Comparison of ENCODE assay signal across 23 cellular contexts in genomic region chr7:100401811-100402210, GRCh38. TPM values are rescaled to one million over a fixed set of nuclear protein-coding genes. Genes with fewer than 3 reads are reported as not detected.
"Had no signal": no experiment of that assay in that cellular context is flagged by ENCODE, and none has a peak within 500 bp of the region (broad histone marks: within the 10 kb centered on the region; RNA-seq: fewer than 3 reads in every experiment).

No MANE protein-coding gene starts in this region.

- H3K27me3 Mint-ChIP-seq: stimulated activated naive B cell treated with anti-CD40 and anti-IgM and Interleukin-4, amounts not matched to agents 10 μg/mL and 1 μg/mL and 100 μg/mL, for 72 hours had no signal

- DNase-seq: cortex of kidney; effector memory CD4-positive, alpha-beta T cell; heart left ventricle; hippocampal formation; left colon; mesendoderm; naive thymus-derived CD4-positive, alpha-beta T cell; nephron progenitor cell; posterior cingulate gyrus; spleen; stimulated activated CD4-positive, alpha-beta T cell treated with anti-CD3 and anti-CD28 coated beads, Interleukin-15, amount 100 ng/mL, for 24 hours; stimulated activated CD4-positive, alpha-beta T cell treated with anti-CD3 and anti-CD28 coated beads, Interleukin-1b, Interleukin-23, amount 100 ng/mL, for 48 hours; stimulated activated CD4-positive, alpha-beta T cell treated with anti-CD3 and anti-CD28 coated beads, Interleukin-4, amount 100 ng/mL, for 24 hours; stimulated activated naive B cell treated with anti-CD40 and anti-IgM and Interleukin-4, amounts not matched to agents 10 μg/mL and 1 μg/mL and 100 μg/mL, for 72 hours; stimulated activated naive CD8-positive, alpha-beta T cell treated with anti-CD3 and anti-CD28 coated beads, Interleukin-15, amount 100 ng/mL, for 72 hours; testis; upper lobe of right lung had no signal

- H3K4me1 ChIP-seq: upper lobe of right lung, vagina had no signal

- H3K27me3 ChIP-seq: heart left ventricle, spleen, testis, tibial nerve, upper lobe of right lung, vagina had no signal

- ATAC-seq: heart left ventricle; left colon; naive thymus-derived CD4-positive, alpha-beta T cell; sciatic nerve; stimulated activated naive B cell treated with anti-CD40 and anti-IgM and Interleukin-4, amounts not matched to agents 10 μg/mL and 1 μg/mL and 100 μg/mL, for 72 hours; stimulated activated naive CD8-positive, alpha-beta T cell treated with anti-CD3 and anti-CD28 coated beads, Interleukin-15, amount 100 ng/mL, for 72 hours; upper lobe of right lung had no signal

- H3K4me3 ChIP-seq: esophagus muscularis mucosa, heart left ventricle, spleen, testis, tibial nerve, upper lobe of right lung, vagina had no signal

- H3K4me3 Mint-ChIP-seq: naive thymus-derived CD4-positive, alpha-beta T cell; nephron progenitor cell; stimulated activated naive B cell treated with anti-CD40 and anti-IgM and Interleukin-4, amounts not matched to agents 10 μg/mL and 1 μg/mL and 100 μg/mL, for 72 hours; stimulated activated naive CD8-positive, alpha-beta T cell treated with anti-CD3 and anti-CD28 coated beads, Interleukin-15, amount 100 ng/mL, for 72 hours had no signal

- H3K27ac Mint-ChIP-seq: naive thymus-derived CD4-positive, alpha-beta T cell; nephron progenitor cell; stimulated activated naive CD8-positive, alpha-beta T cell treated with anti-CD3 and anti-CD28 coated beads, Interleukin-15, amount 100 ng/mL, for 72 hours had no signal

- H3K27ac ChIP-seq: epithelial cell of prostate, esophagus muscularis mucosa, heart left ventricle, spleen, testis, tibial nerve, upper lobe of right lung, vagina had no signal

- H3K9me3 Mint-ChIP-seq: naive thymus-derived CD4-positive, alpha-beta T cell; nephron progenitor cell; stimulated activated naive B cell treated with anti-CD40 and anti-IgM and Interleukin-4, amounts not matched to agents 10 μg/mL and 1 μg/mL and 100 μg/mL, for 72 hours; stimulated activated naive CD8-positive, alpha-beta T cell treated with anti-CD3 and anti-CD28 coated beads, Interleukin-15, amount 100 ng/mL, for 72 hours had no signal

- H3K9me3 ChIP-seq: esophagus muscularis mucosa, heart left ventricle, spleen, testis, tibial nerve, upper lobe of right lung, vagina had no signal

- H3K36me3 ChIP-seq: upper lobe of right lung, vagina had no signal

RNA-seq across cellular contexts. Expression of gene PILRA, which starts 28.5 kb away (rescaled TPM):
- total RNA-seq: kidney epithelial cell had no signal
